19 cellular contexts compared by ENCODE assay signal in the genomic region with DNA sequence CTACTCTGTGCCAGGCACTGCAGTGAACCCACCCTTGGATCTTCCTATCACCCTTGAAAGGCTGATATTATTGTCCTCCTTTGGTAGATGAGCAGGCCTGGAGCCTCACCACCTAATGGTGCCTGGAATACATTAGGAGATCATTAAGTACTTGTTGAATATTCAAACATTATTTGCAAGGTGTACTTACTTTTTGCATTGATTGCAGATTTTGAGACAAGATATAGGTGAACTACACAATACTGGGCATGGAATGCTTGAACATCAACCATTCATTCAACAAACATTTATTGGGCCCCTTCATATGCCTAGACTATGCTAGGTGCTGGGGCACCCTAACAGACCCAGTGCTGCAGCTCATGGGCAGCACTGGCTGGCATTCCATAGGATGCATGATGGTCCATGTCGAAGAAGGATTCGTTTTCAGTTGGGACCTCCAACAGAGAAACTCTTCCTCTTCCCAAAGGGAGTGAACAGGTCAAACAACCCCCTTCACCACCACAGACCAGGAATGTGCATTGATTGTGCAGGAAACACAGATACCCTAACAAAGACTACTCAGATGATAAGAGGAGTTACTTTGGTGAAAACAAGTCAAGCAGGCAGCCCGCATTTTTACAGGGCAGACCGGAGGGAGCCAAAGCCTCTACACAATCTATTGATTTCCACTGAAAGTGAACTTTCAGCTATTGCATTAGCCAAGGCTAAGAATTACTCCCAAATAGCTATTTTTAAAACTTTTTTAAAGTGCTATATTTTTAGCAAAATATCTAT.
DNase-seq lines count a peak whose midpoint lies in the region; ATAC-seq and TF ChIP-seq lines count a peak whose summit lies in the region.
"Had no signal": no experiment of that assay in that cellular context is flagged by ENCODE, and none has a peak within 500 bp of the region (broad histone marks: within the 10 kb centered on the region; RNA-seq: fewer than 3 reads in every experiment).

No MANE protein-coding gene starts in this region.

- H3K4me1 ChIP-seq in liver (ENCODE audit: control insufficient read depth in 4 of 4, insufficient read depth in 4 of 4, low read length in 3 of 4), result peaks cover 2 to 18% (median 8%) of the 10 kb centered on the region in 4 donors
- H3K4me1 ChIP-seq: BLaER1 treated with 17β-estradiol and CSF1 and Interleukin-3, amounts not matched to agents 10 nM and 100 nM; Caco-2 had no signal

- H3K36me3 ChIP-seq in liver (ENCODE audit: control insufficient read depth in 4 of 4, insufficient read depth in 3 of 4, low read depth in 1 of 4, low read length in 3 of 4), result no peaks in the 10 kb centered on the region
- H3K36me3 ChIP-seq: BLaER1 treated with 17β-estradiol and CSF1 and Interleukin-3, amounts not matched to agents 10 nM and 100 nM had no signal

- WGBS in liver, result 62% methylated on average over 4 of the region's 4 CpGs

- peak in 1 of 2 donors; percentile 47 for TF ChIP-seq RAD21 in liver (IDR thresholded peaks at IDR 0.05)

- CTCF ChIA-PET in Calu3 (lab: Charles Lee), result no interaction called here

- DNase-seq in left lobe of liver (ENCODE audit: low spot score) (no peak), amniotic stem cell (lab: John Stamatoyannopoulos, UW) (no peak), Calu3 (no peak)
- no peak for DNase-seq in stimulated activated naive B cell treated with anti-CD40 and anti-IgM and Interleukin-4, amounts not matched to agents 10 μg/mL and 1 μg/mL and 100 μg/mL, for 72 hours
- DNase-seq: 8988T; AML-193; Caco-2; CD4-positive, alpha-beta T cell; CD8-positive, alpha-beta T cell; DMS79; DND-41; EL; GDM1 had no signal

- H3K27ac Mint-ChIP-seq in stimulated activated naive B cell treated with anti-CD40 and anti-IgM and Interleukin-4, amounts not matched to agents 10 μg/mL and 1 μg/mL and 100 μg/mL, for 72 hours, result peak overlapping the region; percentile 20
- no peak overlapping the region for H3K27ac Mint-ChIP-seq in Calu3 (ENCODE audit: unreplicated experiment)
- H3K27ac Mint-ChIP-seq: B cell; CD4-positive, alpha-beta T cell; CD8-positive, alpha-beta T cell had no signal

- no TSS peak for BruUV-seq in Calu3 (replicated peaks; lab: Mats Ljungman, UMichigan)

- peaks cover 8 to 22% of the 10 kb centered on the region in 2 donors for H3K27me3 Mint-ChIP-seq in stimulated activated naive B cell treated with anti-CD40 and anti-IgM and Interleukin-4, amounts not matched to agents 10 μg/mL and 1 μg/mL and 100 μg/mL, for 72 hours
- peaks cover 63% of the 10 kb centered on the region for H3K27me3 Mint-ChIP-seq in Calu3 (ENCODE audit: unreplicated experiment)

- H3K4me1 Mint-ChIP-seq in stimulated activated naive B cell treated with anti-CD40 and anti-IgM and Interleukin-4, amounts not matched to agents 10 μg/mL and 1 μg/mL and 100 μg/mL, for 72 hours, result peaks cover 12 to 15% of the 10 kb centered on the region in 2 donors
- H3K4me1 Mint-ChIP-seq in Calu3 (ENCODE audit: low read depth, unreplicated experiment), result no peaks in the 10 kb centered on the region
- H3K4me1 Mint-ChIP-seq: B cell had no signal

- peaks cover 0 to 4% of the 10 kb centered on the region in 2 donors for H3K36me3 Mint-ChIP-seq in stimulated activated naive B cell treated with anti-CD40 and anti-IgM and Interleukin-4, amounts not matched to agents 10 μg/mL and 1 μg/mL and 100 μg/mL, for 72 hours
- H3K36me3 Mint-ChIP-seq in Calu3 (ENCODE audit: insufficient read depth, unreplicated experiment), result no peaks in the 10 kb centered on the region
- H3K36me3 Mint-ChIP-seq: CD8-positive, alpha-beta T cell had no signal

- H3K27me3 ChIP-seq in liver (ENCODE audit: control insufficient read depth in 4 of 4, insufficient read depth in 4 of 4, low read length in 3 of 4), result no peaks in the 10 kb centered on the region
- H3K27me3 ChIP-seq: BLaER1 treated with 17β-estradiol and CSF1 and Interleukin-3, amounts not matched to agents 10 nM and 100 nM had no signal

- ATAC-seq in left lobe of liver, result peak; percentile 82
- no peak for ATAC-seq in stimulated activated naive B cell treated with anti-CD40 and anti-IgM and Interleukin-4, amounts not matched to agents 10 μg/mL and 1 μg/mL and 100 μg/mL, for 72 hours (replicated peaks)
- no peak for ATAC-seq in HG02981 (IDR thresholded peaks at IDR 0.05; ENCODE audit: unreplicated experiment)
- ATAC-seq: CD8-positive, alpha-beta T cell; GM12878 had no signal

- no peak overlapping the region for H3K27ac ChIP-seq in liver (ENCODE audit: low read depth in 1 of 2, low read length in 2 of 2)
- H3K27ac ChIP-seq: BLaER1 treated with 17β-estradiol and CSF1 and Interleukin-3, amounts not matched to agents 10 nM and 100 nM; C4-2B had no signal

- no peaks in the 10 kb centered on the region for H3K9me3 ChIP-seq in liver (ENCODE audit: control insufficient read depth in 4 of 4, low read length in 3 of 4)
- H3K9me3 ChIP-seq: Caco-2 had no signal

- no peak overlapping the region for H3K4me3 Mint-ChIP-seq in stimulated activated naive B cell treated with anti-CD40 and anti-IgM and Interleukin-4, amounts not matched to agents 10 μg/mL and 1 μg/mL and 100 μg/mL, for 72 hours
- H3K4me3 Mint-ChIP-seq in Calu3 (ENCODE audit: low read depth, unreplicated experiment), result no peak overlapping the region
- H3K4me3 Mint-ChIP-seq: B cell; CD4-positive, alpha-beta T cell; CD8-positive, alpha-beta T cell had no signal

- intact Hi-C loops in Calu3 (cut with micrococcal nuclease; ENCODE audit: unreplicated experiment), result no loop called here

- H3K4me3 ChIP-seq in liver (ENCODE audit: low read depth in 1 of 3, low read length in 3 of 3), result no peak overlapping the region
- H3K4me3 ChIP-seq: BLaER1 treated with 17β-estradiol and CSF1 and Interleukin-3, amounts not matched to agents 10 nM and 100 nM; GM12878 had no signal

- H3K9ac ChIP-seq in liver (ENCODE audit: low read depth in 1 of 2, low read length in 2 of 2), result no peak overlapping the region
- H3K9ac ChIP-seq: BLaER1 treated with 17β-estradiol and CSF1 and Interleukin-3, amounts not matched to agents 10 nM and 100 nM had no signal

- TF ChIP-seq CTCF in liver (IDR thresholded peaks at IDR 0.05; ENCODE audit: low read depth, low read length, missing input control) (no peak), Calu3 (IDR thresholded peaks at IDR 0.05; ENCODE audit: unreplicated experiment) (no peak)

- H3K9me3 Mint-ChIP-seq in stimulated activated naive B cell treated with anti-CD40 and anti-IgM and Interleukin-4, amounts not matched to agents 10 μg/mL and 1 μg/mL and 100 μg/mL, for 72 hours, result peaks cover 0 to 4% of the 10 kb centered on the region in 2 donors
- H3K9me3 Mint-ChIP-seq in Calu3 (ENCODE audit: low read depth, unreplicated experiment), result no peaks in the 10 kb centered on the region
- H3K9me3 Mint-ChIP-seq: CD4-positive, alpha-beta T cell; CD8-positive, alpha-beta T cell had no signal

TF ChIP-seq in liver, 16 proteins besides CTCF, POLR2A, EP300 and RAD21 (continues in another document):
- peak; percentile 34 for TF ChIP-seq YY1 (IDR thresholded peaks at IDR 0.05)
- TF ChIP-seq HNF4A (conservative IDR thresholded peaks at IDR 0.05), result peak; percentile 43 to 66
- TF ChIP-seq FOXA2 (IDR thresholded peaks at IDR 0.05), result no peak
- TF ChIP-seq SP1 (IDR thresholded peaks at IDR 0.05), result no peak
- TF ChIP-seq, protein P1, sequence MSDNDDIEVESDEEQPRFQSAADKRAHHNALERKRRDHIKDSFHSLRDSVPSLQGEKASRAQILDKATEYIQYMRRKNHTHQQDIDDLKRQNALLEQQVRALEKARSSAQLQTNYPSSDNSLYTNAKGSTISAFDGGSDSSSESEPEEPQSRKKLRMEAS (IDR thresholded peaks at IDR 0.05), result no peak
- TF ChIP-seq FOXA1 (IDR thresholded peaks at IDR 0.05), result no peak
- no peak for TF ChIP-seq JUND (IDR thresholded peaks at IDR 0.05)
- TF ChIP-seq ZBTB33 (IDR thresholded peaks at IDR 0.05), result no peak
- TF ChIP-seq NR2F2 (IDR thresholded peaks at IDR 0.05), result no peak
- no peak for TF ChIP-seq HNF4G (IDR thresholded peaks at IDR 0.05)
- no peak for TF ChIP-seq GABPA (IDR thresholded peaks at IDR 0.05 in 1 of 2, conservative IDR thresholded peaks at IDR 0.05 in 1 of 2)
- TF ChIP-seq, protein P2, sequence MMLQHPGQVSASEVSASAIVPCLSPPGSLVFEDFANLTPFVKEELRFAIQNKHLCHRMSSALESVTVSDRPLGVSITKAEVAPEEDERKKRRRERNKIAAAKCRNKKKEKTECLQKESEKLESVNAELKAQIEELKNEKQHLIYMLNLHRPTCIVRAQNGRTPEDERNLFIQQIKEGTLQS (IDR thresholded peaks at IDR 0.05), result no peak
